In the genomic region with DNA sequence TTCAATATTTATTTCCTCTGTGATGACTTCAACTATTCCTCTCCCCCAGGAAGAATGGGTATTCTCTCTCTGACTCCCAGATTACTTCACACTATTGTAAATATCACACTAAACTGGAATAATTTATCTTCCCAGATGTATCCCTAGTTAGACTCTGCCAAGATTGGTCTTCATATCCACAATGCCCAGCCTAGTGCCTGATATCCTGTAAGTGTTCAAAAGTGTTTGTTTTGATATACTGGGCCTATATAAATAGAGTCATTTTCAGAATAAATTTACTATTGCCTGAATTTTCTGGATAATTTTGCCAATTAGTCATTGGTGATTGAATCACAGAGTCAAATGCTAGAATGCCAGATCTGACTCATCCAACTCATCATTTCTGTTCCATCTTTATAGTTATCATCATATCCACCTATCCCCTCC, we compare ENCODE assay signal across 16 cellular contexts.
DNase-seq lines count a peak whose midpoint lies in the region; ATAC-seq, FAIRE-seq and TF ChIP-seq lines count a peak whose summit lies in the region.
"Had no signal": no experiment of that assay in that cellular context is flagged by ENCODE, and none has a peak within 500 bp of the region (broad histone marks: within the 10 kb centered on the region; RNA-seq: fewer than 3 reads in every experiment).

No MANE protein-coding gene starts in this region.

- ATAC-seq in A549: peak; percentile 30 to 56; a peak in 3 of 6 replicates
- ATAC-seq: GM12878; stimulated activated naive CD8-positive, alpha-beta T cell treated with anti-CD3 and anti-CD28 coated beads, Interleukin-15, amount 100 ng/mL, for 72 hours had no signal

- no peaks in the 10 kb centered on the region for H3F3A ChIP-seq in MM.1S (ENCODE audit: insufficient read depth, low read length)

- TF ChIP-seq RAD21 in A549 (conservative IDR thresholded peaks at IDR 0.05 in 1 of 2, IDR thresholded peaks at IDR 0.05 in 1 of 2): no peak

- FAIRE-seq in A549 (lab: Jason Lieb, UNC) (peak; percentile 80), H54 (lab: Jason Lieb, UNC) (peak; percentile 6), keratinocyte (lab: Jason Lieb, UNC) (peak; percentile 17)
- FAIRE-seq: GM12878 had no signal

- H3K9me3 ChIP-seq in A549: no peaks in the 10 kb centered on the region
- H3K9me3 ChIP-seq in keratinocyte (ENCODE audit: control insufficient read depth, low read depth, low read length): no peaks in the 10 kb centered on the region
- H3K9me3 ChIP-seq in MM.1S (replicated peaks; ENCODE audit: insufficient read depth, low read length): no peaks in the 10 kb centered on the region
- H3K9me3 ChIP-seq: ascending aorta, lower lobe of right lung had no signal

- dilution Hi-C loops in keratinocyte (cut with MboI; ENCODE audit: extremely low pct_ligation_motif_present, low sequenced_read_pairs): no loop called here

- no peak overlapping the region for H2AFZ ChIP-seq in keratinocyte (ENCODE audit: control insufficient read depth, low read length)
- H2AFZ ChIP-seq in MM.1S (ENCODE audit: low read length): no peak overlapping the region
- H2AFZ ChIP-seq: neural progenitor cell had no signal

- H3K9ac ChIP-seq in keratinocyte (ENCODE audit: control insufficient read depth, extremely low read depth, insufficient read depth, low read length) (peak overlapping the region; percentile 49), MM.1S (ENCODE audit: low read length) (no peak overlapping the region)
- H3K9ac ChIP-seq: neural progenitor cell had no signal

- POLR2A ChIA-PET in A549 (lab: Yijun Ruan, JAX): interaction anchor here (1.0 kb wide), 1 partner anchor 143 kb away, joined by 5 read pairs; a partner anchor contains a TSS

- H3K4me1 ChIP-seq in A549 (peaks cover 40% of the 10 kb centered on the region), keratinocyte (ENCODE audit: control insufficient read depth, extremely low read depth, insufficient read depth, low read length) (peaks cover 43% of the 10 kb centered on the region), MM.1S (ENCODE audit: low read length) (no peaks in the 10 kb centered on the region)
- H3K4me1 ChIP-seq: neural progenitor cell had no signal

- TF ChIP-seq POLR2A in A549 (IDR thresholded peaks at IDR 0.05; ENCODE audit: low read length): no peak
- no peak for TF ChIP-seq POLR2A in H54 (IDR thresholded peaks at IDR 0.05; ENCODE audit: low read depth, low read length)

- DNase-seq in A549 (ENCODE audit: low read depth in 1 of 2, low spot score in 1 of 2): peak; percentile 22 to 57
- DNase-seq in H54 (ENCODE audit: insufficient read length, low spot score): no peak
- peak; percentile 1 to 3 for DNase-seq in SHP77 (lab: John Stamatoyannopoulos, UW)
- DNase-seq in keratinocyte (ENCODE audit: low read depth, low spot score): no peak
- DNase-seq in nucleus accumbens (lab: John Stamatoyannopoulos, UW): no peak
- no peak for DNase-seq in NCI-H2081 treated with DMSO at 0.1 percent for 48 hours (lab: John Stamatoyannopoulos, UW)
- no peak for DNase-seq in stimulated activated CD4-positive, alpha-beta T cell treated with anti-CD3 and anti-CD28 coated beads, Interleukin-12 subunit alpha, Interleukin-12 subunit beta, amount 100 ng/mL, for 4 hours
- no peak for DNase-seq in MM.1S
- DNase-seq: AML-193; Karpas-422; stimulated activated naive CD8-positive, alpha-beta T cell treated with anti-CD3 and anti-CD28 coated beads, Interleukin-15, amount 100 ng/mL, for 72 hours had no signal

- H3K79me2 ChIP-seq in keratinocyte (ENCODE audit: control insufficient read depth, insufficient read depth, low read length): no peaks in the 10 kb centered on the region
- H3K79me2 ChIP-seq in MM.1S (ENCODE audit: low read length): no peaks in the 10 kb centered on the region

- H3K36me3 ChIP-seq in keratinocyte (ENCODE audit: control insufficient read depth in 2 of 2, extremely low read depth in 1 of 2, insufficient read depth in 2 of 2, low read length in 2 of 2) (no peaks in the 10 kb centered on the region), MM.1S (replicated peaks; ENCODE audit: insufficient read depth, low read length) (no peaks in the 10 kb centered on the region)
- H3K36me3 ChIP-seq: ascending aorta, lower lobe of right lung, neural progenitor cell had no signal

- peak overlapping the region; percentile 77 for H3K4me2 ChIP-seq in A549
- peak overlapping the region; percentile 89 for H3K4me2 ChIP-seq in keratinocyte (ENCODE audit: control insufficient read depth, extremely low read depth, insufficient read depth, low read depth, low read length)
- no peak overlapping the region for H3K4me2 ChIP-seq in MM.1S (ENCODE audit: low read depth, low read length)
- H3K4me2 ChIP-seq: neural progenitor cell had no signal

- H3K4me3 ChIP-seq in A549: no peak overlapping the region
- no peak overlapping the region for H3K4me3 ChIP-seq in keratinocyte (ENCODE audit: control insufficient read depth in 2 of 3, extremely low read depth in 1 of 3, insufficient read depth in 2 of 3, low read depth in 1 of 3, low read length in 3 of 3)
- H3K4me3 ChIP-seq in MM.1S (ENCODE audit: low read length): no peak overlapping the region
- H3K4me3 ChIP-seq: ascending aorta, GM12878, lower lobe of right lung, neural progenitor cell, skin epidermis had no signal

- no peaks in the 10 kb centered on the region for H3K9me2 ChIP-seq in MM.1S (replicated peaks; ENCODE audit: insufficient read depth, low read length)

- TF ChIP-seq CTCF in A549 (IDR thresholded peaks at IDR 0.05): no peak
- no peak for TF ChIP-seq CTCF in keratinocyte (optimal IDR thresholded peaks at IDR 0.05 in 1 of 3, IDR thresholded peaks at IDR 0.05 in 1 of 3, conservative IDR thresholded peaks at IDR 0.05 in 1 of 3; ENCODE audit: extremely low read depth in 1 of 3, insufficient read depth in 2 of 3, low read length in 3 of 3)
- TF ChIP-seq CTCF in MM.1S (IDR thresholded peaks at IDR 0.05; ENCODE audit: low read length): no peak

- H3K27me3 ChIP-seq in keratinocyte (ENCODE audit: control insufficient read depth, extremely low read depth, insufficient read depth, low read length) (no peaks in the 10 kb centered on the region), MM.1S (replicated peaks; ENCODE audit: insufficient read depth, low read length) (no peaks in the 10 kb centered on the region)
- H3K27me3 ChIP-seq: ascending aorta, neural progenitor cell had no signal

- H3K9me1 ChIP-seq in keratinocyte (ENCODE audit: control insufficient read depth, extremely low read depth, insufficient read depth, low read length): no peaks in the 10 kb centered on the region

- H3K27ac ChIP-seq in A549 (peak overlapping the region; percentile 55 to 63; a peak in 5 of 6 replicates), keratinocyte (ENCODE audit: control insufficient read depth, insufficient read depth, low read length) (peak overlapping the region; percentile 100), MM.1S (ENCODE audit: low read length) (no peak overlapping the region)
- H3K27ac ChIP-seq: ascending aorta, lower lobe of right lung, neural progenitor cell had no signal

- peak; percentile 36 to 46; a peak in 2 of 5 replicates for TF ChIP-seq EP300 in A549 (IDR thresholded peaks at IDR 0.05)

- CTCF ChIA-PET in A549 (lab: Yijun Ruan, JAX): no interaction called here

- no peaks in the 10 kb centered on the region for H4K20me1 ChIP-seq in keratinocyte (ENCODE audit: control insufficient read depth, extremely low read depth, insufficient read depth, low read length)
- H4K20me1 ChIP-seq in MM.1S (ENCODE audit: insufficient read depth, low read length): no peaks in the 10 kb centered on the region

TF ChIP-seq in A549, 52 proteins besides CTCF, POLR2A, EP300 and RAD21:
- TF ChIP-seq SMC3 (IDR thresholded peaks at IDR 0.05): 0 out of 3 replicates have a peak, but pooled peaks have one; percentile 8
- TF ChIP-seq ZSCAN20 (CRISPR knock-in tag; IDR thresholded peaks at IDR 0.05): no peak
- no peak for TF ChIP-seq CBX2 (IDR thresholded peaks at IDR 0.05; ENCODE audit: borderline replicate concordance, low read depth)
- TF ChIP-seq JUN (IDR thresholded peaks at IDR 0.05): 0 out of 5 replicates have a peak, but pooled peaks of 1 of the 2 experiments have one; percentile 15
- no peak for TF ChIP-seq FOXS1 (CRISPR knock-in tag; IDR thresholded peaks at IDR 0.05)
- peak; percentile 58; the same call in 1 of the 2 replicates for TF ChIP-seq FOSL2 (IDR thresholded peaks at IDR 0.05)
- TF ChIP-seq FOSL2 (CRISPR knock-in tag; IDR thresholded peaks at IDR 0.05): peak; percentile 78
- TF ChIP-seq ESRRA (IDR thresholded peaks at IDR 0.05; ENCODE audit: borderline replicate concordance, low read length): no peak
- TF ChIP-seq NFE2L2 (conservative IDR thresholded peaks at IDR 0.05; ENCODE audit: low read length): no peak
- TF ChIP-seq CEBPB (IDR thresholded peaks at IDR 0.05): peak in 1 of 2 experiments; percentile 28; a peak in 1 of 4 replicates
- peak; percentile 82 for TF ChIP-seq JUNB (IDR thresholded peaks at IDR 0.05)
- TF ChIP-seq GATA3 (IDR thresholded peaks at IDR 0.05; ENCODE audit: borderline replicate concordance): peak; percentile 72

Comparison
In these comparisons a context has a peak if more than half of its experiments do, and no peak if none do; other contexts are left out.
1. DNase-seq: peak in A549 (2 of 2) and SHP77 (2 of 2); none in H54 (single experiment), keratinocyte (single experiment), nucleus accumbens (0 of 56), NCI-H2081 treated with DMSO at 0.1 percent for 48 hours (single experiment), stimulated activated CD4-positive, alpha-beta T cell treated with anti-CD3 and anti-CD28 coated beads, Interleukin-12 subunit alpha, Interleukin-12 subunit beta, amount 100 ng/mL, for 4 hours (single experiment) and MM.1S (single experiment).